In genomic region chr22:29359469-29359868, GRCh38 we compare ENCODE assay signal across 9 cellular contexts. TPM values are rescaled to one million over a fixed set of nuclear protein-coding genes. Genes with fewer than 3 reads are reported as not detected.
A peak's percentile ranks its signal among the peaks of the same experiment; 100 is the strongest.
DNase-seq lines count a peak whose midpoint lies in the region; ATAC-seq and TF ChIP-seq lines count a peak whose summit lies in the region.
"Had no signal": no experiment of that assay in that cellular context is flagged by ENCODE, and none has a peak within 500 bp of the region (broad histone marks: within the 10 kb centered on the region; RNA-seq: fewer than 3 reads in every experiment).

No MANE protein-coding gene starts in this region.

- TF ChIP-seq CTCF in Panc1 (IDR thresholded peaks at IDR 0.05) (peak; percentile 74; the same call in 1 of the 2 replicates), neural progenitor cell (IDR thresholded peaks at IDR 0.05) (peak; percentile 64)
- TF ChIP-seq CTCF in CD4-positive, alpha-beta T cell (IDR thresholded peaks at IDR 0.05), result no peak

- H3K27ac Mint-ChIP-seq in neural progenitor cell, result no peak overlapping the region
- no peak overlapping the region for H3K27ac Mint-ChIP-seq in CD4-positive, alpha-beta T cell
- H3K27ac Mint-ChIP-seq: memory B cell had no signal

- H2AFZ ChIP-seq in neural progenitor cell (replicated peaks), result no peak overlapping the region

- no peak overlapping the region for H3K4me2 ChIP-seq in neural progenitor cell

- no peak for TF ChIP-seq POLR2A in erythroblast (IDR thresholded peaks at IDR 0.05; ENCODE audit: low read length)

- peak; percentile 86 for DNase-seq in ELF-1 (ENCODE audit: low read depth, low spot score)
- DNase-seq in Panc1 (ENCODE audit: low read depth, low spot score), result no peak
- DNase-seq in erythroblast (lab: John Stamatoyannopoulos, UW), result peak; percentile 52 to 60
- DNase-seq in neural progenitor cell (ENCODE audit: low spot score), result peak; percentile 71
- no peak for DNase-seq in CD4-positive, alpha-beta T cell
- DNase-seq in HPDE6-E6E7 (ENCODE audit: extremely low spot score), result no peak

- peaks cover 16% of the 10 kb centered on the region for H3F3A ChIP-seq in neural progenitor cell (ENCODE audit: low read depth)

- in situ Hi-C loops in Panc1 (cut with HindIII; ENCODE audit: low pct_unique_long_range_greater_than_20kb, low sequenced_read_pairs), result no loop called here

- POLR2A ChIA-PET in Panc1 (lab: Charles Lee), result no interaction called here
- POLR2A ChIA-PET in CD4-positive, alpha-beta T cell (lab: Charles Lee), result no interaction called here

- H3K27me3 Mint-ChIP-seq in neural progenitor cell (ENCODE audit: insufficient read depth, low read depth), result peaks cover 8% of the 10 kb centered on the region
- no peaks in the 10 kb centered on the region for H3K27me3 Mint-ChIP-seq in CD4-positive, alpha-beta T cell
- H3K27me3 Mint-ChIP-seq: memory B cell had no signal

- H3K4me3 Mint-ChIP-seq in neural progenitor cell, result no peak overlapping the region
- no peak overlapping the region for H3K4me3 Mint-ChIP-seq in CD4-positive, alpha-beta T cell
- H3K4me3 Mint-ChIP-seq: memory B cell had no signal

- H3K9ac ChIP-seq in neural progenitor cell, result no peak overlapping the region

- no peaks in the 10 kb centered on the region for H3K79me2 ChIP-seq in neural progenitor cell (ENCODE audit: low read depth)

- no TSS peak for BruUV-seq in Panc1 (replicated peaks; lab: Mats Ljungman, UMichigan)

- ATAC-seq in Panc1 (peak; percentile 81), GM19397 (IDR thresholded peaks at IDR 0.05; ENCODE audit: unreplicated experiment) (no peak), GM19324 (IDR thresholded peaks at IDR 0.05; ENCODE audit: low FRiP score, unreplicated experiment) (no peak)
- no peak for ATAC-seq in CD4-positive, alpha-beta T cell (ENCODE audit: poor library complexity)

- H3K27ac ChIP-seq in Panc1 (ENCODE audit: low read length) (no peak overlapping the region), neural progenitor cell (no peak overlapping the region)
- no peak overlapping the region for H3K27ac ChIP-seq in CD4-positive, alpha-beta T cell (ENCODE audit: low read depth, low read length)

- intact Hi-C loops in Panc1 (cut with micrococcal nuclease; ENCODE audit: unreplicated experiment), result no loop called here
- intact Hi-C loops in CD4-positive, alpha-beta T cell (cut with DNase I, micrococcal nuclease), result no loop called here

- no peak overlapping the region for H3K4me3 ChIP-seq in Panc1 (ENCODE audit: low read depth in 2 of 2, low read length in 2 of 2)
- H3K4me3 ChIP-seq in neural progenitor cell, result no peak overlapping the region

- no peaks in the 10 kb centered on the region for H3K9me3 ChIP-seq in Panc1 (ENCODE audit: control insufficient read depth, insufficient read depth, low read depth, low read length)
- H3K9me3 ChIP-seq in neural progenitor cell (ENCODE audit: low read depth), result no peaks in the 10 kb centered on the region
- no peaks in the 10 kb centered on the region for H3K9me3 ChIP-seq in CD4-positive, alpha-beta T cell (ENCODE audit: control insufficient read depth, low read length)

- H3K27me3 ChIP-seq in Panc1 (ENCODE audit: control insufficient read depth, insufficient read depth, low read length) (no peaks in the 10 kb centered on the region), neural progenitor cell (no peaks in the 10 kb centered on the region)
- H3K27me3 ChIP-seq in CD4-positive, alpha-beta T cell (ENCODE audit: control insufficient read depth, insufficient read depth, low read length), result no peaks in the 10 kb centered on the region

- peaks cover 3% of the 10 kb centered on the region for H4K20me1 ChIP-seq in neural progenitor cell (ENCODE audit: low read depth)

- H3K36me3 Mint-ChIP-seq in neural progenitor cell, result peaks cover 11% of the 10 kb centered on the region
- H3K36me3 Mint-ChIP-seq in CD4-positive, alpha-beta T cell (ENCODE audit: low read depth), result peaks cover 71% of the 10 kb centered on the region

- no peaks in the 10 kb centered on the region for H3K9me3 Mint-ChIP-seq in neural progenitor cell
- no peaks in the 10 kb centered on the region for H3K9me3 Mint-ChIP-seq in CD4-positive, alpha-beta T cell
- H3K9me3 Mint-ChIP-seq: memory B cell had no signal

- CTCF ChIA-PET in Panc1 (lab: Charles Lee), result interaction anchor here (0.6 kb wide), 2 partner anchors 57 to 294 kb away, joined by 3 read pairs; no protein-coding TSS in a partner anchor
- CTCF ChIA-PET in CD4-positive, alpha-beta T cell (lab: Charles Lee), result no interaction called here

- H3K4me1 Mint-ChIP-seq in neural progenitor cell, result peaks cover 7% of the 10 kb centered on the region
- no peaks in the 10 kb centered on the region for H3K4me1 Mint-ChIP-seq in CD4-positive, alpha-beta T cell (ENCODE audit: low read depth)
- H3K4me1 Mint-ChIP-seq: memory B cell had no signal

- H3K4me1 ChIP-seq in Panc1 (ENCODE audit: control insufficient read depth, insufficient read depth, low read length), result no peaks in the 10 kb centered on the region
- peaks cover 12% of the 10 kb centered on the region for H3K4me1 ChIP-seq in neural progenitor cell

- no peaks in the 10 kb centered on the region; the same call in 1 of the 2 replicates for H3K36me3 ChIP-seq in Panc1 (ENCODE audit: control insufficient read depth, insufficient read depth, low read length)
- H3K36me3 ChIP-seq in neural progenitor cell, result no peaks in the 10 kb centered on the region

RNA-seq across cellular contexts. Expression of gene AP1B1, which starts 28.9 kb away (rescaled TPM):
- total RNA-seq in Panc1 (2021; ENCODE audit: unreplicated experiment) (48.6 TPM), neural progenitor cell (ENCODE audit: low replicate concordance) (34.7 and 57.0 TPM in 2 replicates)
- polyA plus RNA-seq in Panc1 (2012; ENCODE audit: insufficient read length), result 52.9 TPM
- total RNA-seq in CD4-positive, alpha-beta T cell, result 10 to 100 TPM; 25.6 to 26.4 TPM

RNA-seq across cellular contexts. Expression of gene RASL10A, which starts 44.0 kb away (rescaled TPM):
- total RNA-seq in Panc1 (2021; ENCODE audit: unreplicated experiment) (2.6 TPM), neural progenitor cell (ENCODE audit: low replicate concordance) (0.09 and 0.26 TPM in 2 replicates)
- polyA plus RNA-seq in Panc1 (2012; ENCODE audit: insufficient read length), result 2.4 TPM
- under 1 TPM; 0.30 to 0.36 TPM for total RNA-seq in CD4-positive, alpha-beta T cell

RNA-seq across cellular contexts. Expression of gene GAS2L1, which starts 53.0 kb away (rescaled TPM):
- 68.8 TPM for total RNA-seq in Panc1 (2021; ENCODE audit: unreplicated experiment)
- 74.4 TPM for polyA plus RNA-seq in Panc1 (2012; ENCODE audit: insufficient read length)
- total RNA-seq in neural progenitor cell (ENCODE audit: low replicate concordance), result 0.95 and 5.1 TPM in 2 replicates
- total RNA-seq in CD4-positive, alpha-beta T cell, result under 1 TPM; 0.28 to 0.77 TPM

Comparison
In these comparisons a context has a peak if more than half of its experiments do, and no peak if none do; other contexts are left out.
1. DNase-seq: peak in ELF-1 (single experiment), erythroblast (2 of 2) and neural progenitor cell (single experiment); none in Panc1 (single experiment), CD4-positive, alpha-beta T cell (0 of 10) and HPDE6-E6E7 (single experiment).
2. RNA of gene GAS2L1, which starts 53.0 kb away (total RNA-seq): 68.8 TPM in Panc1 (single experiment); 0.95 to 5.1 TPM in neural progenitor cell and 0.28 to 0.77 TPM in CD4-positive, alpha-beta T cell; every median in the first group is over 10 times any median in the second.